In the genomic region with DNA sequence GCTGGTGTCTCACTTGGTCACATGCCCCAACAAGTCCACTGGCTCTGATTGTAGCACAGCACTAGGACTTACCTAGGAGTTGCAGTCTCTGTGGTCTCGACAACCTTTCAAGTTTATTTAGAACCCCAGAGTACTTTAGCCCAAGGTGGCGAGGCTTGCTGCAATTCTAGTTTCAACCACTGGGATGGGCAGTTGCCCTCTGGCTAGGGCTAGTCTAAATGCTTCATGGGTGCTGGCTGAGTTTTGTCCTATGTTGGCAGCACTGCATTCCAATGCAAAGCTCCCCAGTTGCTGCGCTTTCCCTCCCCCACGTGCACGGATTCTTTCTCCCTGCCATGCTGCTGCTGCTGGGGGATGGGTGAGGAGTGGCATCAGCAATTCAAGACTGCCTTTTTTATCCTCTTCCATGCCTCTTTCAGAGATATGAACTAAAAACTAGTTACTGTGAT, we compare ENCODE assay signal across 8 cellular contexts.
DNase-seq lines count a peak whose midpoint lies in the region; ATAC-seq, FAIRE-seq and TF ChIP-seq lines count a peak whose summit lies in the region.

No MANE protein-coding gene starts in this region.

- peak overlapping the region; percentile 83 for H3K27ac ChIP-seq in RWPE1
- H3K27ac ChIP-seq in hepatocyte, result no peak overlapping the region

- peak; percentile 20 for DNase-seq in stimulated activated naive CD8-positive, alpha-beta T cell treated with anti-CD3 and anti-CD28 coated beads, Interleukin-15, Interleukin-2, amounts not matched to agents 100 U/mL and 50 U/mL, for 24 hours
- DNase-seq in stimulated activated naive CD8-positive, alpha-beta T cell treated with anti-CD3 and anti-CD28 coated beads, Interleukin-15, amount 100 ng/mL, for 72 hours, result no peak
- DNase-seq in RWPE1 (ENCODE audit: low spot score) (peak; percentile 69), hepatocyte (ENCODE audit: low spot score) (no peak), cerebellar nuclear complex (lab: John Stamatoyannopoulos, UW) (no peak), GM19239 (ENCODE audit: insufficient read length, low spot score) (no peak), DMS79 treated with DMSO at 0.1 percent for 48 hours (lab: John Stamatoyannopoulos, UW) (no peak)

- no peak for ATAC-seq in stimulated activated naive CD8-positive, alpha-beta T cell treated with anti-CD3 and anti-CD28 coated beads, Interleukin-15, Interleukin-2, amounts not matched to agents 100 U/mL and 50 U/mL, for 24 hours
- ATAC-seq in stimulated activated naive CD8-positive, alpha-beta T cell treated with anti-CD3 and anti-CD28 coated beads, Interleukin-15, amount 100 ng/mL, for 72 hours, result no peak
- ATAC-seq in GM18867 (IDR thresholded peaks at IDR 0.05; ENCODE audit: unreplicated experiment), result no peak

- no peak overlapping the region for H3K4me3 Mint-ChIP-seq in stimulated activated naive CD8-positive, alpha-beta T cell treated with anti-CD3 and anti-CD28 coated beads, Interleukin-15, amount 100 ng/mL, for 72 hours

- CTCF ChIA-PET in RWPE1 (lab: Yijun Ruan, JAX), result interaction anchor here (0.6 to 1.3 kb wide), 4 partner anchors 9 to 124 kb away, joined by 3 to 7 read pairs (median 3); no protein-coding TSS in a partner anchor

- H3K27me3 Mint-ChIP-seq in stimulated activated naive CD8-positive, alpha-beta T cell treated with anti-CD3 and anti-CD28 coated beads, Interleukin-15, amount 100 ng/mL, for 72 hours, result no peaks in the 10 kb centered on the region

- no peaks in the 10 kb centered on the region for H3K36me3 ChIP-seq in hepatocyte (replicated peaks; ENCODE audit: insufficient read depth, low read depth)

- TF ChIP-seq CTCF in RWPE1 (conservative IDR thresholded peaks at IDR 0.05; ENCODE audit: low read depth), result no peak; the same call in 1 of the 2 replicates
- peak; percentile 34 for TF ChIP-seq CTCF in hepatocyte (IDR thresholded peaks at IDR 0.05; ENCODE audit: poor library complexity)

- no peaks in the 10 kb centered on the region for H3K9me2 ChIP-seq in hepatocyte (replicated peaks; ENCODE audit: insufficient read depth)

- H2AFZ ChIP-seq in hepatocyte, result no peak overlapping the region

- H3K9me3 Mint-ChIP-seq in stimulated activated naive CD8-positive, alpha-beta T cell treated with anti-CD3 and anti-CD28 coated beads, Interleukin-15, amount 100 ng/mL, for 72 hours, result no peaks in the 10 kb centered on the region

- H3K4me1 Mint-ChIP-seq in stimulated activated naive CD8-positive, alpha-beta T cell treated with anti-CD3 and anti-CD28 coated beads, Interleukin-15, amount 100 ng/mL, for 72 hours, result no peaks in the 10 kb centered on the region

- no peak overlapping the region for H3K4me3 ChIP-seq in hepatocyte

- no peaks in the 10 kb centered on the region for H3K79me2 ChIP-seq in hepatocyte

- no peaks in the 10 kb centered on the region for H3K9me3 ChIP-seq in hepatocyte (ENCODE audit: low read depth)

- no peak overlapping the region for H3K27ac Mint-ChIP-seq in stimulated activated naive CD8-positive, alpha-beta T cell treated with anti-CD3 and anti-CD28 coated beads, Interleukin-15, amount 100 ng/mL, for 72 hours

- no peaks in the 10 kb centered on the region for H3K27me3 ChIP-seq in hepatocyte

- no peaks in the 10 kb centered on the region for H4K20me1 ChIP-seq in hepatocyte (ENCODE audit: insufficient read depth, poor library complexity, severe bottlenecking)

- FAIRE-seq in GM19239 (lab: Jason Lieb, UNC), result no peak

- 71% methylated on average over 5 of the region's 5 CpGs for WGBS in hepatocyte (ENCODE audit: low lambda C conversion rate, missing lambda C conversion rate)

- no peak overlapping the region for H3K4me2 ChIP-seq in hepatocyte

- POLR2A ChIA-PET in RWPE1 (lab: Yijun Ruan, JAX; ENCODE audit: low non-redundant PET), result no interaction called here

- H3K4me1 ChIP-seq in hepatocyte (ENCODE audit: insufficient read depth), result no peaks in the 10 kb centered on the region

Comparison
In these comparisons a context has a peak if more than half of its experiments do, and no peak if none do; other contexts are left out.
1. DNase-seq: peak in stimulated activated naive CD8-positive, alpha-beta T cell treated with anti-CD3 and anti-CD28 coated beads, Interleukin-15, Interleukin-2, amounts not matched to agents 100 U/mL and 50 U/mL, for 24 hours (single experiment) and RWPE1 (single experiment); none in stimulated activated naive CD8-positive, alpha-beta T cell treated with anti-CD3 and anti-CD28 coated beads, Interleukin-15, amount 100 ng/mL, for 72 hours (0 of 2), hepatocyte (single experiment), cerebellar nuclear complex (0 of 2), GM19239 (single experiment) and DMS79 treated with DMSO at 0.1 percent for 48 hours (single experiment).